ENCODE assay signal across 1 cellular context in genomic region chr6:121791396-121792315, GRCh38.
TF ChIP-seq lines count a peak whose summit lies in the region.

No MANE protein-coding gene starts in this region.

TF ChIP-seq in GM23338, 12 proteins besides CTCF, POLR2A, EP300 and RAD21:
- TF ChIP-seq ZNF462 (CRISPR knock-in tag; IDR thresholded peaks at IDR 0.05), result 0 out of 2 replicates have a peak, but pooled peaks have one; percentile 19
- TF ChIP-seq NANOG (IDR thresholded peaks at IDR 0.05; ENCODE audit: borderline replicate concordance), result no peak
- TF ChIP-seq ZNF114 (CRISPR knock-in tag; IDR thresholded peaks at IDR 0.05), result no peak
- no peak for TF ChIP-seq REST (IDR thresholded peaks at IDR 0.05; ENCODE audit: unreplicated experiment)
- TF ChIP-seq ZNF331 (CRISPR knock-in tag; IDR thresholded peaks at IDR 0.05; ENCODE audit: low read depth), result no peak
- TF ChIP-seq POLR2AphosphoS5 (IDR thresholded peaks at IDR 0.05; ENCODE audit: low read depth), result no peak
- no peak for TF ChIP-seq EZH2 (IDR thresholded peaks at IDR 0.05; ENCODE audit: low read depth, unreplicated experiment)
- TF ChIP-seq STAT1 (IDR thresholded peaks at IDR 0.05; ENCODE audit: unreplicated experiment), result no peak
- 0 out of 2 replicates have a peak, but pooled peaks have one; percentile 7 for TF ChIP-seq CREB1 (CRISPR knock-in tag; IDR thresholded peaks at IDR 0.05; ENCODE audit: low read depth)
- TF ChIP-seq JUNB (IDR thresholded peaks at IDR 0.05; ENCODE audit: unreplicated experiment), result no peak
